In the genomic region with DNA sequence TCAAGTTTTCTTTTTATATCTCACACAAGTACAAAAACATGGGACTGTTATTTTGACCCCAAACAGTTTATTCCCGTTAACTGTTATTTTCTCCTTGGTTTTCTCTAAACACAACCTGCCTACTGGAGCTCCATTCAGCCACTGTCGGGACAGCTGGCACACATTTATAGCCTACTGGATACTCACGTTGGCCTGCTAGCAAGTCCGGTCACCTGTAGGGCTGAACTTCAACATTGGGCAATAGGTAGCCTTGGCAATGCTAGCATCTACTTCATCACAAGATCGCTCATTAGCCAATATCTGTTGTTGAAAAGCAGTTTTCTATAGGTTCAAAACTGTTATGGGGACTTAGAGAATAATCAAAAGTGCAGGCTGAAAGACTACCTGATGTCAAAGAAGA, we compare ENCODE assay signal across 1 cellular context.
TF ChIP-seq lines count a peak whose summit lies in the region.

No MANE protein-coding gene starts in this region.

TF ChIP-seq in IMR-90, 13 proteins besides CTCF, POLR2A, EP300 and RAD21:
- no peak for TF ChIP-seq CEBPB (IDR thresholded peaks at IDR 0.05; ENCODE audit: low read depth, low read length)
- TF ChIP-seq FOS (IDR thresholded peaks at IDR 0.05; ENCODE audit: low read depth, low read length): no peak
- no peak for TF ChIP-seq CHD1 (IDR thresholded peaks at IDR 0.05; ENCODE audit: low read depth, low read length)
- TF ChIP-seq NFE2L2 (IDR thresholded peaks at IDR 0.05; ENCODE audit: low read depth, low read length): no peak
- no peak for TF ChIP-seq SMC3 (IDR thresholded peaks at IDR 0.05; ENCODE audit: low read depth, low read length)
- TF ChIP-seq RFX5 (IDR thresholded peaks at IDR 0.05; ENCODE audit: low read depth, low read length): no peak
- no peak for TF ChIP-seq MAZ (IDR thresholded peaks at IDR 0.05; ENCODE audit: borderline replicate concordance, low read depth, low read length)
- TF ChIP-seq MAFK (IDR thresholded peaks at IDR 0.05; ENCODE audit: low read depth, low read length): no peak
- TF ChIP-seq MXI1 (IDR thresholded peaks at IDR 0.05; ENCODE audit: borderline replicate concordance, low read depth, low read length): no peak
- no peak for TF ChIP-seq BHLHE40 (IDR thresholded peaks at IDR 0.05; ENCODE audit: low read depth, low read length)
- TF ChIP-seq, protein P1, sequence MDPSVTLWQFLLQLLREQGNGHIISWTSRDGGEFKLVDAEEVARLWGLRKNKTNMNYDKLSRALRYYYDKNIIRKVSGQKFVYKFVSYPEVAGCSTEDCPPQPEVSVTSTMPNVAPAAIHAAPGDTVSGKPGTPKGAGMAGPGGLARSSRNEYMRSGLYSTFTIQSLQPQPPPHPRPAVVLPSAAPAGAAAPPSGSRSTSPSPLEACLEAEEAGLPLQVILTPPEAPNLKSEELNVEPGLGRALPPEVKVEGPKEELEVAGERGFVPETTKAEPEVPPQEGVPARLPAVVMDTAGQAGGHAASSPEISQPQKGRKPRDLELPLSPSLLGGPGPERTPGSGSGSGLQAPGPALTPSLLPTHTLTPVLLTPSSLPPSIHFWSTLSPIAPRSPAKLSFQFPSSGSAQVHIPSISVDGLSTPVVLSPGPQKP (IDR thresholded peaks at IDR 0.05; ENCODE audit: borderline replicate concordance, low read depth, low read length): no peak
- TF ChIP-seq, protein P2, sequence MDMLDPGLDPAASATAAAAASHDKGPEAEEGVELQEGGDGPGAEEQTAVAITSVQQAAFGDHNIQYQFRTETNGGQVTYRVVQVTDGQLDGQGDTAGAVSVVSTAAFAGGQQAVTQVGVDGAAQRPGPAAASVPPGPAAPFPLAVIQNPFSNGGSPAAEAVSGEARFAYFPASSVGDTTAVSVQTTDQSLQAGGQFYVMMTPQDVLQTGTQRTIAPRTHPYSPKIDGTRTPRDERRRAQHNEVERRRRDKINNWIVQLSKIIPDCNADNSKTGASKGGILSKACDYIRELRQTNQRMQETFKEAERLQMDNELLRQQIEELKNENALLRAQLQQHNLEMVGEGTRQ (IDR thresholded peaks at IDR 0.05; ENCODE audit: low read depth, low read length): no peak
